ENCODE assay signal across 22 cellular contexts in the genomic region with DNA sequence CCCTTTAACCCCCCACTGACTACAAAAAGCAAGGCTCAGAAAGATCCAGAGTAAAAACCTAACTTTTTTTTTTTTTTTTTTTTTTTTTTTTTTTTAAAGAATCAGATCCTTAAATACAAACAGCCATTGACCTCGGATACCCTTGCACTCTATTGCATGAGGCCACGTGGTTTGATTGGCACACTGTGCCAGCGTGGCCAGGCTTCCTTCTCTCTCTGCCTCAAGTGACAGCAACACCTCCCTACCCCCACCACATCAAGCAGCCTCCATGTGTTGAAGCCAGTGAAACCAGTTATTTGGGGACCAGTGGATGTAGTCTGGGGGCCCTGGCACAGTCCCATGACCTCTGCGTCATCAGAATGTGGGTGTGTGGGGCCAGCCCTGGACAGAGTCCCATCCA.
DNase-seq lines count a peak whose midpoint lies in the region; ATAC-seq and TF ChIP-seq lines count a peak whose summit lies in the region.
"Had no signal": no experiment of that assay in that cellular context is flagged by ENCODE, and none has a peak within 500 bp of the region (broad histone marks: within the 10 kb centered on the region; RNA-seq: fewer than 3 reads in every experiment).

No MANE protein-coding gene starts in this region.

- peaks cover 9% of the 10 kb centered on the region for H3K36me3 Mint-ChIP-seq in activated CD4-positive, alpha-beta T cell treated with anti-CD3 and anti-CD28 coated beads for 36 hours (ENCODE audit: low read depth)
- peaks cover 3% of the 10 kb centered on the region for H3K36me3 Mint-ChIP-seq in activated CD4-positive, alpha-beta T cell treated with anti-CD3 and anti-CD28 coated beads, Interleukin-2, amount 10 ng/mL, durations not matched to agents 24 days and 14 days (ENCODE audit: low read depth)
- H3K36me3 Mint-ChIP-seq in central memory CD8-positive, alpha-beta T cell (ENCODE audit: insufficient read depth), result peaks cover 24% of the 10 kb centered on the region
- H3K36me3 Mint-ChIP-seq in stimulated activated effector memory CD8-positive, alpha-beta T cell treated with anti-CD3 and anti-CD28 coated beads, Interleukin-12 subunit alpha, Interleukin-12 subunit beta, amount 100 ng/mL, for 72 hours, result peaks cover 67% of the 10 kb centered on the region

- no peaks in the 10 kb centered on the region for H3K9me3 ChIP-seq in left lung
- H3K9me3 ChIP-seq in PC-9 (ENCODE audit: insufficient read depth, low read depth), result no peaks in the 10 kb centered on the region
- H3K9me3 ChIP-seq: prostate gland, SJSA1 had no signal

- H4K20me1 ChIP-seq in PC-9 (ENCODE audit: insufficient read depth), result no peaks in the 10 kb centered on the region

- no peaks in the 10 kb centered on the region for H3K27me3 Mint-ChIP-seq in activated CD4-positive, alpha-beta T cell treated with anti-CD3 and anti-CD28 coated beads for 36 hours
- H3K27me3 Mint-ChIP-seq in activated CD4-positive, alpha-beta T cell treated with anti-CD3 and anti-CD28 coated beads, Interleukin-2, amount 10 ng/mL, durations not matched to agents 24 days and 14 days, result no peaks in the 10 kb centered on the region
- no peaks in the 10 kb centered on the region for H3K27me3 Mint-ChIP-seq in central memory CD8-positive, alpha-beta T cell

- no peaks in the 10 kb centered on the region for H3K4me1 ChIP-seq in left lung
- no peaks in the 10 kb centered on the region for H3K4me1 ChIP-seq in PC-9 (replicated peaks; ENCODE audit: insufficient read depth)
- H3K4me1 ChIP-seq: prostate gland had no signal

- peaks cover 2% of the 10 kb centered on the region for H3K4me1 Mint-ChIP-seq in activated CD4-positive, alpha-beta T cell treated with anti-CD3 and anti-CD28 coated beads for 36 hours
- no peaks in the 10 kb centered on the region for H3K4me1 Mint-ChIP-seq in activated CD4-positive, alpha-beta T cell treated with anti-CD3 and anti-CD28 coated beads, Interleukin-2, amount 10 ng/mL, durations not matched to agents 24 days and 14 days
- peaks cover 6% of the 10 kb centered on the region for H3K4me1 Mint-ChIP-seq in central memory CD8-positive, alpha-beta T cell
- peaks cover 5% of the 10 kb centered on the region for H3K4me1 Mint-ChIP-seq in stimulated activated effector memory CD8-positive, alpha-beta T cell treated with anti-CD3 and anti-CD28 coated beads, Interleukin-12 subunit alpha, Interleukin-12 subunit beta, amount 100 ng/mL, for 72 hours

- H3K27me3 ChIP-seq in left lung (no peaks in the 10 kb centered on the region), PC-9 (ENCODE audit: insufficient read depth, low read depth) (peaks cover 15% of the 10 kb centered on the region; the same call in 1 of the 2 replicates), H7 (ENCODE audit: control insufficient read depth, insufficient read depth, low read length) (no peaks in the 10 kb centered on the region)
- H3K27me3 ChIP-seq: SJSA1 had no signal

- DNase-seq in activated CD4-positive, alpha-beta T cell treated with anti-CD3 and anti-CD28 coated beads for 36 hours, result no peak
- DNase-seq in activated CD4-positive, alpha-beta T cell treated with anti-CD3 and anti-CD28 coated beads, Interleukin-2, amount 10 ng/mL, durations not matched to agents 24 days and 14 days, result no peak
- DNase-seq in central memory CD8-positive, alpha-beta T cell (ENCODE audit: low spot score in 2 of 2), result no peak
- no peak for DNase-seq in left lung
- no peak for DNase-seq in stimulated activated effector memory CD8-positive, alpha-beta T cell treated with anti-CD3 and anti-CD28 coated beads, Interleukin-12 subunit alpha, Interleukin-12 subunit beta, amount 100 ng/mL, for 72 hours (ENCODE audit: low spot score in 2 of 2)
- no peak for DNase-seq in PC-9
- no peak for DNase-seq in H7
- DNase-seq in AG20443 (ENCODE audit: low spot score), result no peak
- DNase-seq: activated CD4-positive, alpha-beta T cell treated with anti-CD3 and anti-CD28 coated beads, Interleukin-2, amount 50 U/mL, for 48 hours; activated naive CD4-positive, alpha-beta T cell treated with Interleukin-2 at 50 U/mL for 16 hours; activated T-cell treated with anti-CD3 and anti-CD28 coated beads for 4 hours; foreskin fibroblast; midbrain; NCI-H1436 treated with DMSO at 0.1 percent for 48 hours; NCI-H82; T-helper 2 cell had no signal

- CTCF ChIA-PET in activated CD4-positive, alpha-beta T cell treated with anti-CD3 and anti-CD28 coated beads for 36 hours (lab: Charles Lee), result interaction anchor here (0.8 kb wide), 1 partner anchor 267 kb away, joined by 3 read pairs; no protein-coding TSS in a partner anchor
- CTCF ChIA-PET in PC-9 (lab: Charles Lee), result no interaction called here

- TF ChIP-seq CTCF in left lung (IDR thresholded peaks at IDR 0.05) (no peak), PC-9 (conservative IDR thresholded peaks at IDR 0.05) (no peak)

- H3K79me2 ChIP-seq in PC-9 (ENCODE audit: low read depth), result no peaks in the 10 kb centered on the region

- peak overlapping the region; percentile 42 for H3K27ac Mint-ChIP-seq in activated CD4-positive, alpha-beta T cell treated with anti-CD3 and anti-CD28 coated beads for 36 hours
- no peak overlapping the region for H3K27ac Mint-ChIP-seq in activated CD4-positive, alpha-beta T cell treated with anti-CD3 and anti-CD28 coated beads, Interleukin-2, amount 10 ng/mL, durations not matched to agents 24 days and 14 days
- H3K27ac Mint-ChIP-seq in central memory CD8-positive, alpha-beta T cell (ENCODE audit: low read depth), result peak overlapping the region; percentile 72
- peak overlapping the region; percentile 81 for H3K27ac Mint-ChIP-seq in stimulated activated effector memory CD8-positive, alpha-beta T cell treated with anti-CD3 and anti-CD28 coated beads, Interleukin-12 subunit alpha, Interleukin-12 subunit beta, amount 100 ng/mL, for 72 hours

- H2AFZ ChIP-seq in PC-9, result no peak overlapping the region

- H3F3A ChIP-seq in PC-9 (ENCODE audit: insufficient read depth, low read depth), result no peaks in the 10 kb centered on the region

- H3K4me3 ChIP-seq in left lung (no peak overlapping the region), PC-9 (no peak overlapping the region), H7 (ENCODE audit: insufficient read depth, low read depth, low read length) (no peak overlapping the region)
- H3K4me3 ChIP-seq: prostate gland, SJSA1 had no signal

- ATAC-seq in activated CD4-positive, alpha-beta T cell treated with anti-CD3 and anti-CD28 coated beads for 36 hours, result no peak
- ATAC-seq in central memory CD8-positive, alpha-beta T cell (replicated peaks; ENCODE audit: extremely low read depth, poor library complexity, severe bottlenecking), result no peak
- ATAC-seq in left lung, result peak; percentile 47
- no peak for ATAC-seq in stimulated activated effector memory CD8-positive, alpha-beta T cell treated with anti-CD3 and anti-CD28 coated beads, Interleukin-12 subunit alpha, Interleukin-12 subunit beta, amount 100 ng/mL, for 72 hours
- ATAC-seq: Panc1 had no signal

- H3K4me2 ChIP-seq in PC-9, result no peak overlapping the region

- H3K27ac ChIP-seq in left lung (no peak overlapping the region), PC-9 (no peak overlapping the region)
- H3K27ac ChIP-seq: C4-2B, epithelial cell of prostate, prostate gland, SJSA1, VCaP had no signal

- no peaks in the 10 kb centered on the region for H3K9me2 ChIP-seq in PC-9 (ENCODE audit: insufficient read depth)

- no peaks in the 10 kb centered on the region for H3K9me3 Mint-ChIP-seq in activated CD4-positive, alpha-beta T cell treated with anti-CD3 and anti-CD28 coated beads for 36 hours (ENCODE audit: low read depth)
- no peaks in the 10 kb centered on the region for H3K9me3 Mint-ChIP-seq in activated CD4-positive, alpha-beta T cell treated with anti-CD3 and anti-CD28 coated beads, Interleukin-2, amount 10 ng/mL, durations not matched to agents 24 days and 14 days
- H3K9me3 Mint-ChIP-seq in central memory CD8-positive, alpha-beta T cell, result no peaks in the 10 kb centered on the region
- no peaks in the 10 kb centered on the region for H3K9me3 Mint-ChIP-seq in stimulated activated effector memory CD8-positive, alpha-beta T cell treated with anti-CD3 and anti-CD28 coated beads, Interleukin-12 subunit alpha, Interleukin-12 subunit beta, amount 100 ng/mL, for 72 hours

- H3K36me3 ChIP-seq in left lung (peaks cover 0 to 21% of the 10 kb centered on the region in 2 donors), PC-9 (ENCODE audit: low read depth) (no peaks in the 10 kb centered on the region), H7 (replicated peaks; ENCODE audit: control insufficient read depth, insufficient read depth, low read length) (no peaks in the 10 kb centered on the region)
- H3K36me3 ChIP-seq: SJSA1 had no signal

- POLR2A ChIA-PET in activated CD4-positive, alpha-beta T cell treated with anti-CD3 and anti-CD28 coated beads for 36 hours (lab: Charles Lee), result no interaction called here
- POLR2A ChIA-PET in PC-9 (lab: Charles Lee; ENCODE audit: unreplicated experiment), result interaction anchor here (0.7 kb wide), 1 partner anchor 1956 kb away, joined by 4 read pairs; no protein-coding TSS in a partner anchor

- BruUV-seq in PC-9 (replicated peaks; lab: Mats Ljungman, UMichigan), result no TSS peak

- intact Hi-C loops in activated CD4-positive, alpha-beta T cell treated with anti-CD3 and anti-CD28 coated beads for 36 hours (cut with DNase I, micrococcal nuclease), result no loop called here
- intact Hi-C loops in activated CD4-positive, alpha-beta T cell treated with anti-CD3 and anti-CD28 coated beads, Interleukin-2, amount 10 ng/mL, durations not matched to agents 24 days and 14 days (cut with micrococcal nuclease), result no loop called here
- intact Hi-C loops in left lung (cut with DNase I), result no loop called here
- intact Hi-C loops in PC-9 (cut with micrococcal nuclease; ENCODE audit: unreplicated experiment), result no loop called here

- H3K4me3 Mint-ChIP-seq in activated CD4-positive, alpha-beta T cell treated with anti-CD3 and anti-CD28 coated beads for 36 hours, result no peak overlapping the region
- no peak overlapping the region for H3K4me3 Mint-ChIP-seq in activated CD4-positive, alpha-beta T cell treated with anti-CD3 and anti-CD28 coated beads, Interleukin-2, amount 10 ng/mL, durations not matched to agents 24 days and 14 days
- no peak overlapping the region for H3K4me3 Mint-ChIP-seq in central memory CD8-positive, alpha-beta T cell
- no peak overlapping the region for H3K4me3 Mint-ChIP-seq in stimulated activated effector memory CD8-positive, alpha-beta T cell treated with anti-CD3 and anti-CD28 coated beads, Interleukin-12 subunit alpha, Interleukin-12 subunit beta, amount 100 ng/mL, for 72 hours
